In the genomic region with DNA sequence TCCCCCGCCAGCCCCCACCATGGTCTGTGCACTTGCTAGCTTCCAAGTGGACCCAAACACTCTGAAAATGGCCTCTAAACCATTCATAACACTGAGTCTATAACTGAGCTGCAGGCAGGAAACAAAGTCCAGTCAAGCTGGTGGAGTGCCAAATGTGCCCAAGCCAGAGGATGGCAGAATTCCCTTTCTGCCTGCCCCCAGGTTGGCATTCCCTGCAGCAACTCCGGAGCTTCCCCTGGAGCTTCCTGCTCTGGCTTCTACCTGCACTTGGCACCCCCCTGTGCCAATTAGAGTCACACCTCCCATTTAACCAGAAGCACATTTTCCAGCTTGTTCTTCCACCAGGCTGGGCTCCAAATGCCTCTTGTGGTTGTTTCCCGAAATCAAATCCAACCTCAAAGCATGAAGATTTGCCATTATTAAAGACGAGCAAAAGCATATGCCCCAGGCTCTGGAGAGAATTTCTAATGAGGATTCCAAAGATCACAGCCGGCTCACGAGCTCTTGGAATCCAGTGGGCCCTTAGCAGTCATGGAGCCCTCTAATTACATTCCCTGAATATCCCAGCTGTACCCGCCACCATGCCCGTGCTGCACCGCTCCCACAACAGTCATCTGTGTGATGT, we compare ENCODE assay signal across 14 cellular contexts.
DNase-seq lines count a peak whose midpoint lies in the region; TF ChIP-seq lines count a peak whose summit lies in the region.
"Had no signal": no experiment of that assay in that cellular context is flagged by ENCODE, and none has a peak within 500 bp of the region (broad histone marks: within the 10 kb centered on the region; RNA-seq: fewer than 3 reads in every experiment).

No MANE protein-coding gene starts in this region.

- H3K27me3 ChIP-seq in prostate gland (replicated peaks; ENCODE audit: insufficient read depth), result peaks cover 15% of the 10 kb centered on the region
- H3K27me3 ChIP-seq: BE2C had no signal

- H3K36me3 ChIP-seq in prostate gland, result no peaks in the 10 kb centered on the region
- H3K36me3 ChIP-seq: BE2C had no signal

- no peaks in the 10 kb centered on the region for H3K9me3 ChIP-seq in prostate gland
- H3K9me3 ChIP-seq: BE2C had no signal

- WGBS in prostate gland, result 42% methylated on average over 9 of the region's 9 CpGs

- no peak overlapping the region for H3K4me3 ChIP-seq in prostate gland

- H3K27ac ChIP-seq in prostate gland, result no peak overlapping the region
- H3K27ac ChIP-seq: HL-60 had no signal

- DNase-seq in G401 (ENCODE audit: low spot score) (peak; percentile 27), NCI-H69 (lab: John Stamatoyannopoulos, UW) (peak; percentile 6), cerebellar cortex (ENCODE audit: low spot score) (peak; percentile 22), prostate gland (ENCODE audit: low spot score) (peak; percentile 10), NCI-H1694 treated with DMSO at 0.1 percent for 48 hours (lab: John Stamatoyannopoulos, UW) (no peak)
- no peak for DNase-seq in stimulated activated CD4-positive, alpha-beta T cell treated with anti-CD3 and anti-CD28 coated beads, Interleukin-15, amount 100 ng/mL, for 24 hours
- DNase-seq in activated CD8-positive, alpha-beta memory T cell treated with anti-CD3 and anti-CD28 coated beads, Interleukin-2, amount 50 U/mL, for 4 hours, result no peak
- DNase-seq: BE2C; CD8-positive, alpha-beta T cell; GOT3; MV-4-11; NCI-H1436; NCI-H510A treated with DMSO at 0.1 percent for 48 hours had no signal

- peaks cover 6% of the 10 kb centered on the region for H3K4me1 ChIP-seq in prostate gland (replicated peaks)

- in situ Hi-C loops in G401 (cut with HindIII; ENCODE audit: low sequenced_read_pairs), result no loop called here

- no peak for TF ChIP-seq POLR2A in prostate gland (IDR thresholded peaks at IDR 0.05)

- TF ChIP-seq CTCF in prostate gland (IDR thresholded peaks at IDR 0.05), result no peak

- intact Hi-C loops in prostate gland (cut with DNase I), result no loop called here

Comparison
In these comparisons a context has a peak if more than half of its experiments do, and no peak if none do; other contexts are left out.
1. DNase-seq: peak in G401 (single experiment), NCI-H69 (single experiment), cerebellar cortex (single experiment) and prostate gland (single experiment); none in stimulated activated CD4-positive, alpha-beta T cell treated with anti-CD3 and anti-CD28 coated beads, Interleukin-15, amount 100 ng/mL, for 24 hours (single experiment), NCI-H1694 treated with DMSO at 0.1 percent for 48 hours (single experiment) and activated CD8-positive, alpha-beta memory T cell treated with anti-CD3 and anti-CD28 coated beads, Interleukin-2, amount 50 U/mL, for 4 hours (single experiment).